ENCODE assay signal across 11 cellular contexts in the genomic region with DNA sequence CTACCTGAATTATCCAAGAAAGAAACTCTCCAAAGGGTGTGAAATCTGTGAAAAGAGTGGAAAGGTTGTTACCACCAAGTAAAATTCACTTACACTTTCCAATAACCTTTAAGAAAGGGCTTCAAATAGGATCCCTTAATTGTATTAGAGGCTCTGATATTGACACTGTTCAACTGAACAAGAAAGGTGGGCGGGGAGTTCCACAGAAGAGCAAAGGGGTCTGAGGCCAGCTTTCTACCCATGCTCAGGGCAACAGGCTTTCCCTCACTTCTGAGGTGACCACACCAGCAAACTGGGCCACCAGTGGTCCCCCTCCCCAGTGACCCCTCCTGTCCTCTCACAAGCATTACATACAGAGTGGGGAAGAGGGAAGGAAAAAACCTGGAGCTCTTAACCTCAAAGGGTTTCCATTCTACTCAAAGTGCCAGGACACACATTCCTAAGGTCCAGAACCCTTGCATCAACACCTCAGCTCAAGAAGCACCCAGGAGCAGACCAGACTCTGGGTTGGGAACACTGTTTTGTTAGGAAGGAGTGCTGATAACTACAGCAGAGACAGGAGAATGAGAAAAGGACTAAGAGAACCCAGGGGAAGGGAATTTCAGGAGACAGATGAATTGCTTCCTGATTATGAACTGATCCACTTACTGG.
A peak's percentile ranks its signal among the peaks of the same experiment; 100 is the strongest.
DNase-seq lines count a peak whose midpoint lies in the region; ATAC-seq, FAIRE-seq and TF ChIP-seq lines count a peak whose summit lies in the region.
"Had no signal": no experiment of that assay in that cellular context is flagged by ENCODE, and none has a peak within 500 bp of the region (broad histone marks: within the 10 kb centered on the region; RNA-seq: fewer than 3 reads in every experiment).

No MANE protein-coding gene starts in this region.

- H3K4me3 ChIP-seq in left ventricle myocardium inferior: no peak overlapping the region
- no peak overlapping the region for H3K4me3 ChIP-seq in endothelial cell of umbilical vein (replicated peaks in 1 of 3; ENCODE audit: insufficient read depth in 1 of 3, low read depth in 1 of 3, low read length in 3 of 3)
- no peak overlapping the region for H3K4me3 ChIP-seq in uterus
- H3K4me3 ChIP-seq: ascending aorta had no signal

- H3K9ac ChIP-seq in endothelial cell of umbilical vein (replicated peaks; ENCODE audit: extremely low read depth, insufficient read depth, low read length): no peak overlapping the region

- H2AFZ ChIP-seq in endothelial cell of umbilical vein (ENCODE audit: low read depth, low read length): peak overlapping the region; percentile 38

- H3K4me1 Mint-ChIP-seq in nephron: peaks cover 57% of the 10 kb centered on the region

- no peak for DNase-seq in left ventricle myocardium inferior
- DNase-seq in Right ventricle myocardium superior: no peak
- DNase-seq in endothelial cell of umbilical vein (ENCODE audit: low read depth, low spot score): peak; percentile 7
- DNase-seq in uterus: no peak
- DNase-seq in DMS 273 treated with DMSO at 0.1 percent for 48 hours (lab: John Stamatoyannopoulos, UW): no peak
- DNase-seq: activated CD8-positive, alpha-beta memory T cell treated with anti-CD3 and anti-CD28 coated beads for 24 hours; kidney had no signal

- H3K27me3 ChIP-seq in left ventricle myocardium inferior (ENCODE audit: low read depth): no peaks in the 10 kb centered on the region
- no peaks in the 10 kb centered on the region for H3K27me3 ChIP-seq in endothelial cell of umbilical vein (ENCODE audit: control insufficient read depth in 2 of 2, insufficient read depth in 2 of 2, low read length in 2 of 2)
- H3K27me3 ChIP-seq in uterus: no peaks in the 10 kb centered on the region
- H3K27me3 ChIP-seq: ascending aorta had no signal

- ATAC-seq in Right ventricle myocardium superior (ENCODE audit: poor library complexity): no peak
- no peak for ATAC-seq in HG03280 (IDR thresholded peaks at IDR 0.05; ENCODE audit: unreplicated experiment)
- no peak for ATAC-seq in GM18517 (IDR thresholded peaks at IDR 0.05; ENCODE audit: unreplicated experiment)

- H3K27ac ChIP-seq in left ventricle myocardium inferior (replicated peaks) (peak overlapping the region; percentile 69), endothelial cell of umbilical vein (ENCODE audit: insufficient read depth, low read depth, low read length) (peak overlapping the region; percentile 28), uterus (peak overlapping the region; percentile 59 to 72)
- H3K27ac ChIP-seq: ascending aorta had no signal

- no peaks in the 10 kb centered on the region for H3K27me3 Mint-ChIP-seq in nephron (ENCODE audit: low read depth)

- H3K79me2 ChIP-seq in endothelial cell of umbilical vein (ENCODE audit: control insufficient read depth, insufficient read depth, low read length): no peaks in the 10 kb centered on the region

- dilution Hi-C loops in endothelial cell of umbilical vein (cut with MboI; ENCODE audit: extremely low pct_ligation_motif_present, low sequenced_read_pairs): no loop called here

- H3K4me1 ChIP-seq in left ventricle myocardium inferior (peaks cover 30% of the 10 kb centered on the region), endothelial cell of umbilical vein (ENCODE audit: control insufficient read depth, extremely low read depth, insufficient read depth, low read length) (peaks cover 20% of the 10 kb centered on the region), uterus (peaks cover 0 to 4% of the 10 kb centered on the region in 2 donors)
- H3K4me1 ChIP-seq: ascending aorta had no signal

- TF ChIP-seq POLR2A in endothelial cell of umbilical vein (IDR thresholded peaks at IDR 0.05; ENCODE audit: low read depth, low read length) (no peak), uterus (IDR thresholded peaks at IDR 0.05) (no peak)

- peak overlapping the region; percentile 14 for H3K4me2 ChIP-seq in endothelial cell of umbilical vein (ENCODE audit: insufficient read depth, low read length)

- no TSS peak for BruUV-seq in endothelial cell of umbilical vein (replicated peaks; lab: Mats Ljungman, UMichigan)

- no peak for TF ChIP-seq CTCF in left ventricle myocardium inferior (IDR thresholded peaks at IDR 0.05; ENCODE audit: borderline replicate concordance)
- TF ChIP-seq CTCF in endothelial cell of umbilical vein (IDR thresholded peaks at IDR 0.05; ENCODE audit: extremely low read depth in 1 of 2, insufficient read depth in 1 of 2, low read depth in 1 of 2, low read length in 2 of 2): no peak
- no peak for TF ChIP-seq CTCF in nephron (IDR thresholded peaks at IDR 0.05; ENCODE audit: unreplicated experiment in 3 of 3)
- TF ChIP-seq CTCF in uterus (IDR thresholded peaks at IDR 0.05): no peak

- intact Hi-C loops in left ventricle myocardium inferior (cut with micrococcal nuclease) (no loop called here), Right ventricle myocardium superior (cut with DNase I) (no loop called here), endothelial cell of umbilical vein (cut with micrococcal nuclease) (no loop called here), uterus (cut with DNase I; ENCODE audit: low total_unique reads) (no loop called here)

- H4K20me1 ChIP-seq in endothelial cell of umbilical vein (replicated peaks; ENCODE audit: control insufficient read depth, extremely low read depth, insufficient read depth, low read length): no peaks in the 10 kb centered on the region

- POLR2A ChIA-PET in endothelial cell of umbilical vein (lab: Charles Lee): interaction anchor here (0.5 to 0.8 kb wide), 2 partner anchors 29 to 303 kb away, joined by 3 to 4 read pairs; no protein-coding TSS in a partner anchor

- no peak for FAIRE-seq in endothelial cell of umbilical vein (lab: Jason Lieb, UNC)
- FAIRE-seq: kidney had no signal

- CTCF ChIA-PET in endothelial cell of umbilical vein (lab: Charles Lee): interaction anchor here (0.8 to 2.1 kb wide), 6 partner anchors 9 to 31 kb away, joined by 3 to 7 read pairs (median 4); no protein-coding TSS in a partner anchor

- peak overlapping the region in 1 of 3 experiments; percentile 11 for H3K4me3 Mint-ChIP-seq in nephron

- H3K27ac Mint-ChIP-seq in nephron: peak overlapping the region; percentile 68 to 84 (median 69)

- H3K9me1 ChIP-seq in endothelial cell of umbilical vein (replicated peaks; ENCODE audit: control insufficient read depth, extremely low read depth, insufficient read depth, low read length): no peaks in the 10 kb centered on the region

- no peaks in the 10 kb centered on the region for H3K9me3 Mint-ChIP-seq in nephron

- H3K36me3 ChIP-seq in left ventricle myocardium inferior (no peaks in the 10 kb centered on the region), endothelial cell of umbilical vein (ENCODE audit: control insufficient read depth in 2 of 2, extremely low read depth in 1 of 2, insufficient read depth in 2 of 2, low read length in 2 of 2) (no peaks in the 10 kb centered on the region), uterus (no peaks in the 10 kb centered on the region)
- H3K36me3 ChIP-seq: ascending aorta had no signal

- peaks cover 8% of the 10 kb centered on the region for H3K36me3 Mint-ChIP-seq in nephron (ENCODE audit: low read depth)

- H3K9me3 ChIP-seq in left ventricle myocardium inferior (replicated peaks) (no peaks in the 10 kb centered on the region), endothelial cell of umbilical vein (replicated peaks; ENCODE audit: control insufficient read depth, insufficient read depth, low read length) (no peaks in the 10 kb centered on the region), uterus (no peaks in the 10 kb centered on the region)
- H3K9me3 ChIP-seq: ascending aorta had no signal

TF ChIP-seq in endothelial cell of umbilical vein, 7 proteins besides CTCF, POLR2A, EP300 and RAD21:
- TF ChIP-seq MYC (IDR thresholded peaks at IDR 0.05; ENCODE audit: low read depth, low read length) (no peak), EZH2 (IDR thresholded peaks at IDR 0.05; ENCODE audit: borderline replicate concordance, low read depth, low read length, severe bottlenecking) (no peak)
